9 cellular contexts compared by ENCODE assay signal in the genomic region with DNA sequence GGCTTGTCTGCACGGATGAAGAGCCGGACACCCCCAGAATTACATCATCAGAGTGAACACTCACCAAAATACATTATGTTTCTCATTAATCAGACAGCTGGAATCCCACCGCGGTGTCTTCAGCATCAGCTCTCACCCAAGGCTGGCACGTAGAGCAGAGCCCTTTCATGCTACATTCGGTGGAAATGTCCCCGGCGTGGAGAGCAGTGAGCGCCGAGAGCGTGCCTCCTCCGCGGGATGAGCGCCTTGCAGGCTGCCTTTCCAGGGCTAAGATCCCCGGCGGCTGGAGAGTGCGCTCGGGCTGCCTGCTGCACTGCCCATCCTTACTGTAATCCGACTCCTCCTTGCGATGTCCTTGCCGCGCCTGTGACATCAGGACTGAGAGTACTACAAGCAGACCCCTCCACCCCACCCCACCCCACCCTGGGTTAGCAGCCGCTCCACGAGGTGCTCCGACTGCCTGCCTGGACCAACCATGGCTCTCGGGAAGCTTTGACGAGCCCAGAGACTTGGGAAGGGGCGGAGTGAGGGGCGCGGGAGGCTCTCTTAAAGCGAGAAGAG. TPM values are rescaled to one million over a fixed set of nuclear protein-coding genes. Genes with fewer than 3 reads are reported as not detected.
A peak's percentile ranks its signal among the peaks of the same experiment; 100 is the strongest.
DNase-seq lines count a peak whose midpoint lies in the region; ATAC-seq and TF ChIP-seq lines count a peak whose summit lies in the region.
"Had no signal": no experiment of that assay in that cellular context is flagged by ENCODE, and none has a peak within 500 bp of the region (broad histone marks: within the 10 kb centered on the region; RNA-seq: fewer than 3 reads in every experiment).

A gene with protein sequence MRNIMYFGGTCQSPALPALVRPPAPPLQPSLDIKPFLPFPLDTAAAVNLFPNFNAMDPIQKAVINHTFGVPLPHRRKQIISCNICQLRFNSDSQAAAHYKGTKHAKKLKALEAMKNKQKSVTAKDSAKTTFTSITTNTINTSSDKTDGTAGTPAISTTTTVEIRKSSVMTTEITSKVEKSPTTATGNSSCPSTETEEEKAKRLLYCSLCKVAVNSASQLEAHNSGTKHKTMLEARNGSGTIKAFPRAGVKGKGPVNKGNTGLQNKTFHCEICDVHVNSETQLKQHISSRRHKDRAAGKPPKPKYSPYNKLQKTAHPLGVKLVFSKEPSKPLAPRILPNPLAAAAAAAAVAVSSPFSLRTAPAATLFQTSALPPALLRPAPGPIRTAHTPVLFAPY (minus strand): TSS at position 380 of the 561 bp plus-strand sequence. CDS start 294 bp downstream, at position 86.

- H3K9me2 ChIP-seq in PC-3 (replicated peaks; ENCODE audit: low read length), result no peaks in the 10 kb centered on the region

- no peaks in the 10 kb centered on the region for H3K27me3 ChIP-seq in ACC112 (ENCODE audit: insufficient read depth, low read length)
- H3K27me3 ChIP-seq in PC-3 (ENCODE audit: low read length), result no peaks in the 10 kb centered on the region

- CTCF ChIA-PET in PC-3 (lab: Charles Lee), result interaction anchor here (0.7 to 2.2 kb wide), 3 partner anchors 142 to 1412 kb away, joined by 5 to 27 read pairs (median 9); no protein-coding TSS in a partner anchor

- H3K4me2 ChIP-seq in PC-3 (ENCODE audit: low read length), result peak within 1 kb of the TSS; percentile 91

- H3K36me3 ChIP-seq in ACC112 (ENCODE audit: insufficient read depth, low read length) (no peaks in the 10 kb centered on the region), PC-3 (ENCODE audit: low read depth, low read length) (no peaks in the 10 kb centered on the region)

- ATAC-seq in PC-3 (peak; percentile 80), HG02642 (IDR thresholded peaks at IDR 0.05; ENCODE audit: poor library complexity, unreplicated experiment) (no peak)

- BruUV-seq in PC-3 (replicated peaks; lab: Mats Ljungman, UMichigan), result TSS peak; percentile 73

- POLR2A ChIA-PET in PC-3 (lab: Charles Lee; ENCODE audit: unreplicated experiment), result interaction anchor here (0.7 to 0.8 kb wide), 4 partner anchors 45 to 1043 kb away, joined by 3 to 31 read pairs (median 15); no protein-coding TSS in a partner anchor

- peaks cover 3% of the 10 kb centered on the region for H3K79me2 ChIP-seq in ACC112 (ENCODE audit: control insufficient read depth, insufficient read depth, low read length, unreplicated experiment)
- H3K79me2 ChIP-seq in PC-3 (ENCODE audit: low read length), result peaks cover 42% of the 10 kb centered on the region

- H3K4me1 ChIP-seq in ACC112 (ENCODE audit: control insufficient read depth, insufficient read depth, low read length, unreplicated experiment) (peaks cover 34% of the 10 kb centered on the region), PC-3 (ENCODE audit: insufficient read depth, low read length) (peaks cover 43% of the 10 kb centered on the region)

- 0 out of 2 replicates have a peak, but pooled peaks cover 10% of the 10 kb centered on the region for H4K20me1 ChIP-seq in PC-3 (ENCODE audit: low read length)

- H3K9me3 ChIP-seq in PC-3 (ENCODE audit: low read length), result no peaks in the 10 kb centered on the region

- H3K4me3 ChIP-seq in ACC112 (ENCODE audit: low read depth, low read length) (peak within 1 kb of the TSS; percentile 93), PC-3 (ENCODE audit: low read length) (peak within 1 kb of the TSS; percentile 80)

- peak; percentile 73 for DNase-seq in PC-3
- peak; percentile 45 for DNase-seq in fibroblast of peridontal ligament (ENCODE audit: extremely low read depth)
- DNase-seq in myocyte (ENCODE audit: low read depth), result peak; percentile 86
- no peak for DNase-seq in activated naive CD4-positive, alpha-beta T cell (lab: John Stamatoyannopoulos, UW)
- no peak for DNase-seq in NCI-H1092 treated with DMSO at 0.1 percent for 48 hours (lab: John Stamatoyannopoulos, UW)
- DNase-seq in NCI-H128 (lab: John Stamatoyannopoulos, UW; ENCODE audit: unreplicated experiment), result no peak

- H3K9ac ChIP-seq in PC-3 (ENCODE audit: low read length), result peak within 1 kb of the TSS; percentile 81

- H2AFZ ChIP-seq in ACC112 (ENCODE audit: low read length, unreplicated experiment), result peak within 1 kb of the TSS; percentile 93
- peak within 1 kb of the TSS; percentile 82 for H2AFZ ChIP-seq in PC-3 (ENCODE audit: low read length)

- peaks cover 3% of the 10 kb centered on the region for H3F3A ChIP-seq in PC-3 (ENCODE audit: low read length, unreplicated experiment)

- H3K27ac ChIP-seq in ACC112 (ENCODE audit: low read depth, low read length) (peak within 1 kb of the TSS; percentile 58), PC-3 (ENCODE audit: low read length) (peak within 1 kb of the TSS; percentile 65)
- H3K27ac ChIP-seq: C4-2B had no signal

- intact Hi-C loops in PC-3 (cut with micrococcal nuclease), result loop anchor here (1.0 to 10.0 kb wide), 9 partner anchors 46 to 1526 kb away; no protein-coding TSS in a partner anchor

- TF ChIP-seq CTCF in PC-3 (conservative IDR thresholded peaks at IDR 0.05; ENCODE audit: low read depth, low read length), result no peak

RNA-seq across cellular contexts. Expression of the gene that starts here (rescaled TPM):
- total RNA-seq in PC-3 (2014; rRNA removed) (2.9 and 5.9 TPM in 2 replicates), myocyte (0.99 and 1.6 TPM in 2 replicates)
- polyA plus RNA-seq in myocyte (2012), result 5.3 TPM

Comparison
In these comparisons a context has a peak if more than half of its experiments do, and no peak if none do; other contexts are left out.
1. DNase-seq: peak in PC-3 (single experiment), fibroblast of peridontal ligament (single experiment) and myocyte (single experiment); none in activated naive CD4-positive, alpha-beta T cell (0 of 4), NCI-H1092 treated with DMSO at 0.1 percent for 48 hours (single experiment) and NCI-H128 (single experiment).